ENCODE assay signal across 38 cellular contexts in genomic region chr15:72334842-72335241, GRCh38. TPM values are rescaled to one million over a fixed set of nuclear protein-coding genes. Genes with fewer than 3 reads are reported as not detected.
"Had no signal": no experiment of that assay in that cellular context is flagged by ENCODE, and none has a peak within 500 bp of the region (broad histone marks: within the 10 kb centered on the region; RNA-seq: fewer than 3 reads in every experiment).

No MANE protein-coding gene starts in this region.

- H3K4me3 Mint-ChIP-seq: activated B cell treated with CpG ODN at 0.5 μM for 24 hours; activated CD4-positive, alpha-beta memory T cell treated with anti-CD3 and anti-CD28 coated beads for 36 hours; activated CD4-positive, alpha-beta T cell treated with anti-CD3 and anti-CD28 coated beads, Interleukin-2, amount 10 ng/mL, durations not matched to agents 24 days and 14 days; activated CD8-positive, alpha-beta T cell treated with anti-CD3 and anti-CD28 coated beads for 36 hours; activated naive CD4-positive, alpha-beta T cell treated with anti-CD3 and anti-CD28 coated beads for 36 hours; activated naive CD8-positive, alpha-beta T cell treated with anti-CD3 and anti-CD28 coated beads, Interleukin-2, amount 10 ng/mL, durations not matched to agents 7 days and 5 days; activated naive CD8-positive, alpha-beta T cell treated with anti-CD3 and anti-CD28 coated beads, Interleukin-2, amount 50 U/mL, for 24 hours; activated T-cell treated with anti-CD3 and anti-CD28 coated beads, Interleukin-2, amount 50 U/mL, for 4 hours; activated T-cell treated with anti-CD3 and anti-CD28 coated beads, Interleukin-2, amount 50 U/mL, for 72 hours; activated T-helper 1 cell treated with anti-CD3 and anti-CD28 coated beads, Interleukin-12 subunit alpha, Interleukin-12 subunit beta, Interleukin-2, Interleukin-4 antibody, amounts not matched to agents 30 ng/mL and 10 ng/mL and 1 ng/mL, durations not matched to agents 14 hours and 24 hours and 36 hours; activated T-helper 17 cell treated with anti-CD3 and anti-CD28 coated beads, Interleukin-2, amount 50 U/mL, for 72 hours; brain; central memory CD8-positive, alpha-beta T cell; T-cell; T-helper 2 cell treated with Interferon-gamma antibody and Interleukin-4, amounts not matched to agents 5 μg/mL and 100 μg/mL, for 36 hours had no signal

- H3K27me3 Mint-ChIP-seq: activated B cell treated with CpG ODN at 0.5 μM for 24 hours; activated CD4-positive, alpha-beta memory T cell treated with anti-CD3 and anti-CD28 coated beads for 36 hours; activated CD4-positive, alpha-beta T cell treated with anti-CD3 and anti-CD28 coated beads, Interleukin-2, amount 10 ng/mL, durations not matched to agents 24 days and 14 days; activated CD8-positive, alpha-beta T cell treated with anti-CD3 and anti-CD28 coated beads for 36 hours; activated naive CD8-positive, alpha-beta T cell treated with anti-CD3 and anti-CD28 coated beads, Interleukin-2, amount 10 ng/mL, durations not matched to agents 7 days and 5 days; activated naive CD8-positive, alpha-beta T cell treated with anti-CD3 and anti-CD28 coated beads, Interleukin-2, amount 50 U/mL, for 24 hours; activated T-helper 17 cell treated with anti-CD3 and anti-CD28 coated beads, Interleukin-2, amount 50 U/mL, for 72 hours; brain; central memory CD8-positive, alpha-beta T cell; T-cell had no signal

- H3K4me3 ChIP-seq: ascending aorta, cardiac muscle cell had no signal

- DNase-seq: activated B cell treated with CpG ODN at 0.5 μM for 24 hours; activated CD4-positive, alpha-beta memory T cell treated with anti-CD3 and anti-CD28 coated beads for 36 hours; activated CD4-positive, alpha-beta T cell treated with anti-CD3 and anti-CD28 coated beads for 4 hours; activated CD4-positive, alpha-beta T cell treated with anti-CD3 and anti-CD28 coated beads, Interleukin-2, amount 10 ng/mL, durations not matched to agents 24 days and 14 days; activated CD4-positive, alpha-beta T cell treated with anti-CD3 and anti-CD28 coated beads, Interleukin-2, amount 50 U/mL, for 1 hour; activated CD4-positive, alpha-beta T cell treated with anti-CD3 and anti-CD28 coated beads, Interleukin-2, amount 50 U/mL, for 4 hours; activated CD4-positive, CD25-positive, alpha-beta regulatory T cell treated with anti-CD3 and anti-CD28 coated beads, Interleukin-2, amount 50 U/mL, for 72 hours; activated CD8-positive, alpha-beta memory T cell treated with anti-CD3 and anti-CD28 coated beads, Interleukin-2, amount 50 U/mL, for 4 hours; activated CD8-positive, alpha-beta T cell treated with anti-CD3 and anti-CD28 coated beads for 36 hours; activated effector memory CD4-positive, alpha-beta T cell treated with anti-CD3 and anti-CD28 coated beads, Interleukin-2, amount 50 U/mL, for 16 hours; activated gamma-delta T cell treated with Interleukin-2 at 50 U/mL for 16 hours; activated naive CD4-positive, alpha-beta T cell; activated naive CD4-positive, alpha-beta T cell treated with anti-CD3 and anti-CD28 coated beads for 36 hours; activated naive CD4-positive, alpha-beta T cell treated with anti-CD3 and anti-CD28 coated beads, Interleukin-2, amount 50 U/mL, for 16 hours; activated naive CD8-positive, alpha-beta T cell treated with anti-CD3 and anti-CD28 coated beads, Interleukin-2, amount 10 ng/mL, durations not matched to agents 7 days and 5 days; activated naive CD8-positive, alpha-beta T cell treated with anti-CD3 and anti-CD28 coated beads, Interleukin-2, amount 50 U/mL, for 24 hours; activated T-cell treated with anti-CD3 and anti-CD28 coated beads for 4 hours; activated T-cell treated with anti-CD3 and anti-CD28 coated beads, Interleukin-2, amount 50 U/mL, for 1 hour; activated T-cell treated with anti-CD3 and anti-CD28 coated beads, Interleukin-2, amount 50 U/mL, for 4 hours; activated T-cell treated with anti-CD3 and anti-CD28 coated beads, Interleukin-2, amount 50 U/mL, for 72 hours; amygdala; anterior cingulate cortex; caudate nucleus; cerebellar nuclear complex; T-cell; T-helper 2 cell; T-helper 9 cell had no signal

- H3K36me3 Mint-ChIP-seq: activated naive CD4-positive, alpha-beta T cell treated with anti-CD3 and anti-CD28 coated beads, Interleukin-2, amount 50 U/mL, for 72 hours had no signal

- H3K9me3 ChIP-seq: ascending aorta had no signal

- H3K9me3 Mint-ChIP-seq: activated B cell treated with CpG ODN at 0.5 μM for 24 hours; activated CD4-positive, alpha-beta memory T cell treated with anti-CD3 and anti-CD28 coated beads for 36 hours; activated CD4-positive, alpha-beta T cell treated with anti-CD3 and anti-CD28 coated beads, Interleukin-2, amount 10 ng/mL, durations not matched to agents 24 days and 14 days; activated CD8-positive, alpha-beta T cell treated with anti-CD3 and anti-CD28 coated beads for 36 hours; activated naive CD4-positive, alpha-beta T cell treated with anti-CD3 and anti-CD28 coated beads for 36 hours; activated naive CD4-positive, alpha-beta T cell treated with anti-CD3 and anti-CD28 coated beads, Interleukin-2, amount 50 U/mL, for 72 hours; activated naive CD8-positive, alpha-beta T cell treated with anti-CD3 and anti-CD28 coated beads, Interleukin-2, amount 10 ng/mL, durations not matched to agents 7 days and 5 days; activated naive CD8-positive, alpha-beta T cell treated with anti-CD3 and anti-CD28 coated beads, Interleukin-2, amount 50 U/mL, for 24 hours; activated T-cell treated with anti-CD3 and anti-CD28 coated beads, Interleukin-2, amount 50 U/mL, for 4 hours; activated T-cell treated with anti-CD3 and anti-CD28 coated beads, Interleukin-2, amount 50 U/mL, for 72 hours; activated T-helper 1 cell treated with anti-CD3 and anti-CD28 coated beads, Interleukin-12 subunit alpha, Interleukin-12 subunit beta, Interleukin-2, Interleukin-4 antibody, amounts not matched to agents 30 ng/mL and 10 ng/mL and 1 ng/mL, durations not matched to agents 14 hours and 24 hours and 36 hours; activated T-helper 17 cell treated with anti-CD3 and anti-CD28 coated beads, Interleukin-2, amount 50 U/mL, for 72 hours; brain; central memory CD8-positive, alpha-beta T cell; T-cell; T-helper 2 cell treated with Interferon-gamma antibody and Interleukin-4, amounts not matched to agents 5 μg/mL and 100 μg/mL, for 36 hours had no signal

- H3K4me1 ChIP-seq: ascending aorta had no signal

- H3K27ac Mint-ChIP-seq: activated B cell treated with CpG ODN at 0.5 μM for 24 hours; activated CD4-positive, alpha-beta memory T cell treated with anti-CD3 and anti-CD28 coated beads for 36 hours; activated CD4-positive, alpha-beta T cell treated with anti-CD3 and anti-CD28 coated beads, Interleukin-2, amount 10 ng/mL, durations not matched to agents 24 days and 14 days; activated CD8-positive, alpha-beta T cell treated with anti-CD3 and anti-CD28 coated beads for 36 hours; activated naive CD4-positive, alpha-beta T cell treated with anti-CD3 and anti-CD28 coated beads for 36 hours; activated naive CD8-positive, alpha-beta T cell treated with anti-CD3 and anti-CD28 coated beads, Interleukin-2, amount 10 ng/mL, durations not matched to agents 7 days and 5 days; activated naive CD8-positive, alpha-beta T cell treated with anti-CD3 and anti-CD28 coated beads, Interleukin-2, amount 50 U/mL, for 24 hours; activated T-cell treated with anti-CD3 and anti-CD28 coated beads, Interleukin-2, amount 50 U/mL, for 72 hours; activated T-helper 1 cell treated with anti-CD3 and anti-CD28 coated beads, Interleukin-12 subunit alpha, Interleukin-12 subunit beta, Interleukin-2, Interleukin-4 antibody, amounts not matched to agents 30 ng/mL and 10 ng/mL and 1 ng/mL, durations not matched to agents 14 hours and 24 hours and 36 hours; activated T-helper 17 cell treated with anti-CD3 and anti-CD28 coated beads, Interleukin-2, amount 50 U/mL, for 72 hours; brain; T-cell; T-helper 2 cell treated with Interferon-gamma antibody and Interleukin-4, amounts not matched to agents 5 μg/mL and 100 μg/mL, for 36 hours had no signal

- H3K4me1 Mint-ChIP-seq: activated B cell treated with CpG ODN at 0.5 μM for 24 hours; activated CD4-positive, alpha-beta T cell treated with anti-CD3 and anti-CD28 coated beads, Interleukin-2, amount 10 ng/mL, durations not matched to agents 24 days and 14 days; activated naive CD8-positive, alpha-beta T cell treated with anti-CD3 and anti-CD28 coated beads, Interleukin-2, amount 10 ng/mL, durations not matched to agents 7 days and 5 days; activated naive CD8-positive, alpha-beta T cell treated with anti-CD3 and anti-CD28 coated beads, Interleukin-2, amount 50 U/mL, for 24 hours; activated T-helper 17 cell treated with anti-CD3 and anti-CD28 coated beads, Interleukin-2, amount 50 U/mL, for 72 hours; central memory CD8-positive, alpha-beta T cell; T-cell had no signal

- ATAC-seq: activated CD8-positive, alpha-beta T cell treated with anti-CD3 and anti-CD28 coated beads for 36 hours; activated naive CD4-positive, alpha-beta T cell treated with anti-CD3 and anti-CD28 coated beads, Interleukin-2, amount 50 U/mL, for 72 hours; activated naive CD8-positive, alpha-beta T cell treated with anti-CD3 and anti-CD28 coated beads, Interleukin-2, amount 50 U/mL, for 24 hours; activated T-cell treated with anti-CD3 and anti-CD28 coated beads, Interleukin-2, amount 50 U/mL, for 4 hours; activated T-cell treated with anti-CD3 and anti-CD28 coated beads, Interleukin-2, amount 50 U/mL, for 72 hours; activated T-helper 17 cell treated with anti-CD3 and anti-CD28 coated beads, Interleukin-2, amount 50 U/mL, for 72 hours; T-cell had no signal

- FAIRE-seq: bronchial epithelial cell, TTC549 had no signal

- H3K36me3 ChIP-seq: cardiac muscle cell had no signal

- H3K27ac ChIP-seq: ascending aorta, cardiac muscle cell, VCaP had no signal

RNA-seq across cellular contexts. Expression of gene CELF6, which starts 14.9 kb away (rescaled TPM):
- total RNA-seq: ascending aorta had no signal
